17 cellular contexts compared by ENCODE assay signal in the genomic region with DNA sequence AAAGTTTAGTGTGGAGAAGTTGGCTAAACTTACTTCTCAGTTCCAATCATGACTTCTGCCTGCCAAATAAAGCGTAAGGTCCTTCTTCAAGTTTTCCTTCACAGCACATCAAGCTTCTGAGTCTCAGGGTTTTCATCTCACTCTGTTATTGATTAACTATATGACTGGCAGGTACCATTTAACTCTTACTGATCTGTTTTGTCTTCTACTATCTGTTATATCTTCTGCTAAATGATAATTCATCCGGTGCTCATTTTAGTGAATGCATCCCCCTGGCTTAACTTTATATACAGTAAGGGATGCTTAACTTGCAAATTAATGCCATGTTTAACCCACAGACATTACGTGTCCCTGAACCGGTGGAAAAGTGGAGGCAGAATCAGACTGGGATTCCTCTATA. TPM values are rescaled to one million over a fixed set of nuclear protein-coding genes. Genes with fewer than 3 reads are reported as not detected.
DNase-seq lines count a peak whose midpoint lies in the region; ATAC-seq and TF ChIP-seq lines count a peak whose summit lies in the region.
"Had no signal": no experiment of that assay in that cellular context is flagged by ENCODE, and none has a peak within 500 bp of the region (broad histone marks: within the 10 kb centered on the region; RNA-seq: fewer than 3 reads in every experiment).

No MANE protein-coding gene starts in this region.

- H3K9me3 ChIP-seq in HUES6 (ENCODE audit: control insufficient read depth, insufficient read depth, low read depth, low read length): no peaks in the 10 kb centered on the region
- H3K9me3 ChIP-seq in mucosa of descending colon: no peaks in the 10 kb centered on the region
- H3K9me3 ChIP-seq: BLaER1, Caco-2 had no signal

- peak overlapping the region; percentile 22 for H3K9ac ChIP-seq in HUES6 (ENCODE audit: low read length)
- H3K9ac ChIP-seq: BLaER1, GM23248 had no signal

- H3K4me1 ChIP-seq in HUES6 (ENCODE audit: control insufficient read depth, insufficient read depth, low read length): peaks cover 17% of the 10 kb centered on the region
- H3K4me1 ChIP-seq in mucosa of descending colon (ENCODE audit: low read depth): no peaks in the 10 kb centered on the region

- TF ChIP-seq CTCF in mucosa of descending colon (IDR thresholded peaks at IDR 0.05) (no peak), coronary artery (IDR thresholded peaks at IDR 0.05) (no peak)

- DNase-seq in kidney tubule cell (ENCODE audit: low spot score) (peak; percentile 28), mucosa of descending colon (no peak), coronary artery (ENCODE audit: low spot score) (no peak)
- DNase-seq: Caco-2; CD4-positive, CD25-positive, alpha-beta regulatory T cell; CD8-positive, alpha-beta T cell; DMS153; DND-41; GM23248; H7; HCEC 1CT had no signal

- H3K27me3 ChIP-seq in HUES6 (ENCODE audit: control insufficient read depth, insufficient read depth, low read length): no peaks in the 10 kb centered on the region
- H3K27me3 ChIP-seq: BLaER1 had no signal

- H3K36me3 ChIP-seq in HUES6 (ENCODE audit: control insufficient read depth, insufficient read depth, low read length) (no peaks in the 10 kb centered on the region), mucosa of descending colon (ENCODE audit: low read depth) (no peaks in the 10 kb centered on the region)
- H3K36me3 ChIP-seq: BLaER1 had no signal

- H3K4me3 ChIP-seq in HUES6 (ENCODE audit: low read depth, low read length) (no peak overlapping the region), mucosa of descending colon (no peak overlapping the region), coronary artery (no peak overlapping the region)
- H3K4me3 ChIP-seq: BLaER1, GM23248 had no signal

- ATAC-seq in mucosa of descending colon (peak; percentile 19), GM21526 (IDR thresholded peaks at IDR 0.05; ENCODE audit: low FRiP score, unreplicated experiment) (no peak), HG03045 (IDR thresholded peaks at IDR 0.05; ENCODE audit: unreplicated experiment) (no peak)
- ATAC-seq: CD8-positive, alpha-beta T cell had no signal

- intact Hi-C loops in mucosa of descending colon (cut with DNase I, micrococcal nuclease): no loop called here

- H3K27ac ChIP-seq in HUES6 (ENCODE audit: low read depth, low read length) (no peak overlapping the region; the same call in 1 of the 2 replicates), coronary artery (no peak overlapping the region)
- H3K27ac ChIP-seq: BLaER1, C4-2B, GM23248 had no signal

RNA-seq across cellular contexts. Expression of a gene that starts 20.7 kb away (rescaled TPM):
- total RNA-seq in mucosa of descending colon: 1 to 10 TPM; 1.5 to 6.7 (median 4.4) TPM
- total RNA-seq: B cell; CD4-positive, CD25-positive, alpha-beta regulatory T cell; CD8-positive, alpha-beta T cell; GM23248 had no signal
